Comparison of ENCODE assay signal across 1 cellular context in genomic region chr1:203219934-203220333, GRCh38.
TF ChIP-seq lines count a peak whose summit lies in the region.

No MANE protein-coding gene starts in this region.

TF ChIP-seq in GM23338, 12 proteins besides CTCF, POLR2A, EP300 and RAD21:
- TF ChIP-seq REST (IDR thresholded peaks at IDR 0.05; ENCODE audit: unreplicated experiment), result peak; percentile 92
- TF ChIP-seq EZH2 (IDR thresholded peaks at IDR 0.05; ENCODE audit: low read depth, unreplicated experiment), result no peak
TF ChIP-seq in GM23338: peak in this region for 1.
